ENCODE assay signal across 8 cellular contexts in genomic region chr11:95790933-95791247, GRCh38. TPM values are rescaled to one million over a fixed set of nuclear protein-coding genes. Genes with fewer than 3 reads are reported as not detected.
A peak's percentile ranks its signal among the peaks of the same experiment; 100 is the strongest.
DNase-seq lines count a peak whose midpoint lies in the region; ATAC-seq and TF ChIP-seq lines count a peak whose summit lies in the region.

No MANE protein-coding gene starts in this region.

- H3K27ac Mint-ChIP-seq in Caco-2 (ENCODE audit: unreplicated experiment) = peak overlapping the region; percentile 100

- no peaks in the 10 kb centered on the region for H3K9me3 ChIP-seq in Caco-2
- no peaks in the 10 kb centered on the region for H3K9me3 ChIP-seq in effector memory CD4-positive, alpha-beta T cell (ENCODE audit: control insufficient read depth, low read length)

- H3K4me3 Mint-ChIP-seq in Caco-2 (ENCODE audit: unreplicated experiment) = peak overlapping the region; percentile 72

- peaks cover 19% of the 10 kb centered on the region; the same call in 1 of the 2 replicates for H3K4me1 ChIP-seq in Caco-2
- H3K4me1 ChIP-seq in effector memory CD4-positive, alpha-beta T cell (ENCODE audit: control insufficient read depth, insufficient read depth, low read length, poor library complexity, severe bottlenecking) = peaks cover 14% of the 10 kb centered on the region

- BruUV-seq in Caco-2 (replicated peaks; lab: Mats Ljungman, UMichigan) = no TSS peak

- H3K4me1 Mint-ChIP-seq in Caco-2 (ENCODE audit: low read depth, unreplicated experiment) = peaks cover 23% of the 10 kb centered on the region

- peak overlapping the region; percentile 99 for H3K27ac ChIP-seq in effector memory CD4-positive, alpha-beta T cell (ENCODE audit: insufficient read depth, low read length, poor library complexity, severe bottlenecking)

- peak overlapping the region; percentile 72 for H3K4me3 ChIP-seq in Caco-2 (ENCODE audit: low read depth, low read length)
- peak overlapping the region; percentile 93 for H3K4me3 ChIP-seq in effector memory CD4-positive, alpha-beta T cell (ENCODE audit: insufficient read depth, low read depth, low read length, poor library complexity, severe bottlenecking)

- CTCF ChIA-PET in Caco-2 (lab: Charles Lee) = interaction anchor here (0.6 to 2.1 kb wide), 9 partner anchors 45 to 724 kb away, joined by 3 to 5 read pairs (median 5); partner anchors contain the start of genes CCDC82, JRKL and SRSF8
- CTCF ChIA-PET in HEK293T (lab: Yijun Ruan, JAX) = interaction anchor here (0.7 to 0.8 kb wide), 2 partner anchors 45 to 638 kb away, joined by 3 read pairs; no protein-coding TSS in a partner anchor

- no peak for TF ChIP-seq CTCF in Caco-2 (IDR thresholded peaks at IDR 0.05; ENCODE audit: insufficient read depth in 1 of 2, low read depth in 1 of 2, low read length in 1 of 2, severe bottlenecking in 1 of 2, unreplicated experiment in 1 of 2)

- POLR2A ChIA-PET in Caco-2 (lab: Charles Lee) = interaction anchor here (0.5 to 3.7 kb wide), 12 partner anchors 14 to 723 kb away, joined by 3 to 32 read pairs (median 4); partner anchors contain the start of genes CCDC82, JRKL, SESN3 and SRSF8
- POLR2A ChIA-PET in HEK293T (lab: Yijun Ruan, JAX) = interaction anchor here (0.7 to 2.8 kb wide), 14 partner anchors 9 to 724 kb away, joined by 3 to 22 read pairs (median 5); partner anchors contain the start of genes CCDC82, JRKL and SRSF8

- ATAC-seq in HG03378 (IDR thresholded peaks at IDR 0.05; ENCODE audit: unreplicated experiment) = no peak

- DNase-seq in Caco-2 (peak; percentile 88 to 89), HEK293T (ENCODE audit: extremely low spot score) (peak; percentile 60), NCI-H446 treated with DMSO at 0.1 percent for 48 hours (lab: John Stamatoyannopoulos, UW) (peak; percentile 6), medulla oblongata (ENCODE audit: extremely low spot score) (peak; percentile 65)
- DNase-seq in activated CD4-positive, alpha-beta T cell treated with anti-CD3 and anti-CD28 coated beads, Interleukin-2, amount 50 U/mL, for 4 hours = peak; percentile 21 to 24
- peak; percentile 9 to 37 (median 19) for DNase-seq in effector memory CD4-positive, alpha-beta T cell
- peak; percentile 14 for DNase-seq in stimulated activated CD8-positive, alpha-beta memory T cell treated with anti-CD3 and anti-CD28 coated beads, Interleukin-12 subunit alpha, Interleukin-12 subunit beta, amount 100 ng/mL, for 24 hours (ENCODE audit: extremely low read depth)

- intact Hi-C loops in Caco-2 (cut with micrococcal nuclease; ENCODE audit: unreplicated experiment) = loop anchor here (2.0 to 5.0 kb wide), 3 partner anchors 636 to 818 kb away; partner anchors contain the start of genes CWC15, KDM4D and SRSF8

- peaks cover 39% of the 10 kb centered on the region for H3K36me3 Mint-ChIP-seq in Caco-2 (ENCODE audit: insufficient read depth, unreplicated experiment)

- H3K9me3 Mint-ChIP-seq in Caco-2 (ENCODE audit: unreplicated experiment) = no peaks in the 10 kb centered on the region

- H3K27me3 Mint-ChIP-seq in Caco-2 (ENCODE audit: insufficient read depth, unreplicated experiment) = no peaks in the 10 kb centered on the region

- no peaks in the 10 kb centered on the region for H3K36me3 ChIP-seq in Caco-2 (ENCODE audit: control insufficient read depth, insufficient read depth, low read length)
- peaks cover 11% of the 10 kb centered on the region for H3K36me3 ChIP-seq in effector memory CD4-positive, alpha-beta T cell (ENCODE audit: control insufficient read depth, insufficient read depth, low read length)

- no peaks in the 10 kb centered on the region for H3K27me3 ChIP-seq in Caco-2 (replicated peaks; ENCODE audit: control insufficient read depth, insufficient read depth, low read length)
- no peaks in the 10 kb centered on the region for H3K27me3 ChIP-seq in effector memory CD4-positive, alpha-beta T cell (replicated peaks; ENCODE audit: control insufficient read depth, insufficient read depth, low read length, poor library complexity, severe bottlenecking)

TF ChIP-seq in HEK293T, 16 proteins besides CTCF, POLR2A, EP300 and RAD21:
- TF ChIP-seq ZNF384 (IDR thresholded peaks at IDR 0.05) (no peak), L3MBTL2 (conservative IDR thresholded peaks at IDR 0.05) (peak; percentile 47; the same call in 1 of the 2 replicates)

RNA-seq across cellular contexts. Expression of gene CEP57, which starts 0.6 kb away (rescaled TPM):
- total RNA-seq in Caco-2 (2022) = 117 and 125 TPM in 2 replicates

RNA-seq across cellular contexts. Expression of gene FAM76B, which starts 1.3 kb away (rescaled TPM):
- total RNA-seq in Caco-2 (2022) = 61.3 and 64.3 TPM in 2 replicates

Comparison
In these comparisons a context has a peak if more than half of its experiments do, and no peak if none do; other contexts are left out.
1. DNase-seq: peak in every context shown above with its lines; median percentile 88 in Caco-2; 65 in medulla oblongata; 60 in HEK293T; 22 in activated CD4-positive, alpha-beta T cell treated with anti-CD3 and anti-CD28 coated beads, Interleukin-2, amount 50 U/mL, for 4 hours; 19 in effector memory CD4-positive, alpha-beta T cell; 14 in stimulated activated CD8-positive, alpha-beta memory T cell treated with anti-CD3 and anti-CD28 coated beads, Interleukin-12 subunit alpha, Interleukin-12 subunit beta, amount 100 ng/mL, for 24 hours; 6 in NCI-H446 treated with DMSO at 0.1 percent for 48 hours.